ENCODE assay signal across 8 cellular contexts in the genomic region with DNA sequence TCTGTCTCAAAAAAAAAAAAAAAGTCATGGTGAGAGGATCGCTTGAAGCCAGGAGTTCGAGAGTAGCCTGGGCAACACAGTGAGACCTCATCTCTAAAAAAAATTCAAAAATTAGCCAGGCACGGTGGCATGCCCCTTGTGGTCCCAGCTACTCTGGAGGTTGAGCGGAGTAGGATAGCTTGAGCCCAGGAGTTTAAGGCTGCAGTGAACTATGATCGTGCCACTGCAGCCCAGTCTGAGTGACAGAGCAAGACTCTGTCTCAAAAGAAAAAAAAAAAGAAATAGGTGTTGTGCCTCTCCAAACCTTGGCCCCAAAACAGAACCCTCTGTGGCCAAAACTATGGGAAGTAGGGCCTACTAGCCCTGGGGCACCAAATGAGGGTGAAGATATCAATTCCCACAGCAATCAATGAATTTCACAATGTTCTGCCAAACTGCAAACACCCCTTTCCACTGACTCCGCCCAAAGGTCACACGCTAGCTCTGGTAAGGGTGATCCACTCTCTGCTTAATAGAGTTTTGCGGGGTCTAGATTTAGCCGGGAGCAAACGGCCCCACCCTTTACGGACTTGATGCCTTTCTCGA. TPM values are rescaled to one million over a fixed set of nuclear protein-coding genes. Genes with fewer than 3 reads are reported as not detected.
DNase-seq lines count a peak whose midpoint lies in the region; TF ChIP-seq lines count a peak whose summit lies in the region.

No MANE protein-coding gene starts in this region.

- WGBS in GM23248 (ENCODE audit: low coverage in 1 of 2, low lambda C conversion rate in 2 of 2, missing lambda C conversion rate in 2 of 2), 2 experiments, result 42 to 44% methylated on average over 12 of the region's 12 CpGs
- 32 to 37% methylated on average over 12 of the region's 12 CpGs for WGBS in sigmoid colon, 2 donors

- peak overlapping the region; percentile 81 for H3K9ac ChIP-seq in GM23248
- peak overlapping the region; percentile 78 for H3K9ac ChIP-seq in SU-DHL-6 (ENCODE audit: low read length)

- DNase-seq in GM23248 (no peak), fibroblast of villous mesenchyme (ENCODE audit: low read depth) (no peak), sigmoid colon (no peak), MV-4-11 (lab: John Stamatoyannopoulos, UW) (no peak), activated gamma-delta T cell (lab: John Stamatoyannopoulos, UW) (no peak), HPDE6-E6E7 (ENCODE audit: extremely low spot score) (no peak)
- DNase-seq in activated CD4-positive, alpha-beta T cell treated with anti-CD3 and anti-CD28 coated beads, Interleukin-2, amount 50 U/mL, for 48 hours, result no peak

- in situ Hi-C loops in GM23248 (cut with MboI), result no loop called here

- H3K9me3 ChIP-seq in GM23248 (ENCODE audit: low read depth) (no peaks in the 10 kb centered on the region), SU-DHL-6 (ENCODE audit: insufficient read depth, low read length) (no peaks in the 10 kb centered on the region), sigmoid colon (no peaks in the 10 kb centered on the region)

- H3K4me2 ChIP-seq in GM23248 (ENCODE audit: unreplicated experiment) (peak overlapping the region; percentile 69), SU-DHL-6 (ENCODE audit: low read depth, low read length, poor library complexity, severe bottlenecking) (peak overlapping the region; percentile 64)

- H4K20me1 ChIP-seq in GM23248 (ENCODE audit: insufficient read depth), result no peaks in the 10 kb centered on the region
- H4K20me1 ChIP-seq in SU-DHL-6 (ENCODE audit: low read depth, low read length), result no peaks in the 10 kb centered on the region

- H3K27me3 ChIP-seq in GM23248 (replicated peaks; ENCODE audit: insufficient read depth), result no peaks in the 10 kb centered on the region
- no peaks in the 10 kb centered on the region for H3K27me3 ChIP-seq in SU-DHL-6 (ENCODE audit: low read length)
- no peaks in the 10 kb centered on the region for H3K27me3 ChIP-seq in sigmoid colon

- H3K9me2 ChIP-seq in GM23248 (ENCODE audit: insufficient read depth), result no peaks in the 10 kb centered on the region
- no peaks in the 10 kb centered on the region for H3K9me2 ChIP-seq in SU-DHL-6 (replicated peaks; ENCODE audit: insufficient read depth, low read length)

- 0 out of 2 replicates have a peak, but pooled peaks cover 3% of the 10 kb centered on the region for H3K4me1 ChIP-seq in GM23248 (ENCODE audit: insufficient read depth)
- peaks cover 0 to 39% (median 25%) of the 10 kb centered on the region in 4 donors for H3K4me1 ChIP-seq in sigmoid colon

- H3K27ac ChIP-seq in GM23248 (peak overlapping the region; percentile 45), SU-DHL-6 (ENCODE audit: low read depth, low read length) (no peak overlapping the region), sigmoid colon (peak overlapping the region; percentile 81 to 91 (median 86))

- H2AFZ ChIP-seq in GM23248 (peak overlapping the region; percentile 99), SU-DHL-6 (ENCODE audit: low read depth, low read length, severe bottlenecking) (peak overlapping the region; percentile 78)

- no peaks in the 10 kb centered on the region for H3K36me3 ChIP-seq in GM23248 (ENCODE audit: low read depth)
- no peaks in the 10 kb centered on the region for H3K36me3 ChIP-seq in SU-DHL-6 (ENCODE audit: low read length)
- H3K36me3 ChIP-seq in sigmoid colon, result no peaks in the 10 kb centered on the region

- no peak for TF ChIP-seq EP300 in sigmoid colon (IDR thresholded peaks at IDR 0.05)

- TF ChIP-seq CTCF in SU-DHL-6 (IDR thresholded peaks at IDR 0.05; ENCODE audit: insufficient read depth, low read length, poor library complexity, severe bottlenecking) (no peak), fibroblast of villous mesenchyme (IDR thresholded peaks at IDR 0.05; ENCODE audit: insufficient read depth, low read depth, low read length) (no peak), sigmoid colon (IDR thresholded peaks at IDR 0.05) (no peak)

- peak overlapping the region; percentile 71 for H3K4me3 ChIP-seq in GM23248
- H3K4me3 ChIP-seq in SU-DHL-6 (ENCODE audit: insufficient read depth, low read length, poor library complexity, severe bottlenecking), result peak overlapping the region; percentile 35
- H3K4me3 ChIP-seq in fibroblast of villous mesenchyme (ENCODE audit: low read depth, low read length), result peak overlapping the region; percentile 35
- H3K4me3 ChIP-seq in sigmoid colon, result peak overlapping the region; percentile 7 to 75 (median 60)

- no peak for TF ChIP-seq POLR2A in sigmoid colon (IDR thresholded peaks at IDR 0.05)

- H3F3A ChIP-seq in GM23248 (ENCODE audit: insufficient read depth), result no peaks in the 10 kb centered on the region
- H3F3A ChIP-seq in SU-DHL-6 (ENCODE audit: insufficient read depth), result no peaks in the 10 kb centered on the region

- intact Hi-C loops in sigmoid colon (cut with DNase I), result loop anchor here (1.0 kb wide), 1 partner anchor 33 kb away; no protein-coding TSS in a partner anchor

- H3K79me2 ChIP-seq in GM23248 (ENCODE audit: insufficient read depth) (no peaks in the 10 kb centered on the region), SU-DHL-6 (ENCODE audit: insufficient read depth, low read length) (no peaks in the 10 kb centered on the region)

RNA-seq across cellular contexts. Expression of gene SSC4D, which starts 16.9 kb away (rescaled TPM):
- 0.43 TPM in 1 of 2 replicates, not detected in the other for total RNA-seq in GM23248 (2014; rRNA removed; shearing (Covaris generic))
- polyA plus RNA-seq in GM23248 (2016; fragmentation: Nextera tagmentation; extraction: Ambion mirVana) (0.66 and 0.85 TPM in 2 replicates), sigmoid colon (1 to 10 TPM in 1 of 3 donors, under 1 TPM in 1, not detected in 1; 0.47 to 1.2 TPM)
- total RNA-seq in fibroblast of villous mesenchyme (0.43 and 0.64 TPM in 2 replicates), sigmoid colon (1 to 10 TPM in 1 of 4 donors, under 1 TPM in 1, not detected in 2; 0.71 to 3.6 TPM)

RNA-seq across cellular contexts. Expression of gene ZP3, which starts 32.1 kb away (rescaled TPM):
- 4.5 and 5.3 TPM in 2 replicates for total RNA-seq in GM23248 (2014; rRNA removed; shearing (Covaris generic))
- polyA plus RNA-seq in GM23248 (2016; fragmentation: Nextera tagmentation; extraction: Ambion mirVana), result 4.9 and 5.6 TPM in 2 replicates
- 0.86 and 0.97 TPM in 2 replicates for total RNA-seq in fibroblast of villous mesenchyme
- 1 to 10 TPM in 3 of 4 donors, not detected in 1; 1.4 to 2.1 (median 1.8) TPM for total RNA-seq in sigmoid colon
- polyA plus RNA-seq in sigmoid colon, result 1 to 10 TPM; 1.4 to 4.8 (median 4.5) TPM

RNA-seq across cellular contexts. Expression of gene YWHAG, which starts 33.8 kb away (rescaled TPM):
- total RNA-seq in GM23248 (2014; rRNA removed; shearing (Covaris generic)), result 56.0 TPM in 2 replicates
- polyA plus RNA-seq in GM23248 (2016; fragmentation: Nextera tagmentation; extraction: Ambion mirVana) (28.1 and 28.4 TPM in 2 replicates), sigmoid colon (10 to 100 TPM; 45.6 to 64.0 (median 62.4) TPM)
- total RNA-seq in fibroblast of villous mesenchyme (125 and 141 TPM in 2 replicates), sigmoid colon (10 to 100 TPM; 42.5 to 59.0 (median 52.3) TPM)
